ENCODE assay signal across 1 cellular context in the genomic region with DNA sequence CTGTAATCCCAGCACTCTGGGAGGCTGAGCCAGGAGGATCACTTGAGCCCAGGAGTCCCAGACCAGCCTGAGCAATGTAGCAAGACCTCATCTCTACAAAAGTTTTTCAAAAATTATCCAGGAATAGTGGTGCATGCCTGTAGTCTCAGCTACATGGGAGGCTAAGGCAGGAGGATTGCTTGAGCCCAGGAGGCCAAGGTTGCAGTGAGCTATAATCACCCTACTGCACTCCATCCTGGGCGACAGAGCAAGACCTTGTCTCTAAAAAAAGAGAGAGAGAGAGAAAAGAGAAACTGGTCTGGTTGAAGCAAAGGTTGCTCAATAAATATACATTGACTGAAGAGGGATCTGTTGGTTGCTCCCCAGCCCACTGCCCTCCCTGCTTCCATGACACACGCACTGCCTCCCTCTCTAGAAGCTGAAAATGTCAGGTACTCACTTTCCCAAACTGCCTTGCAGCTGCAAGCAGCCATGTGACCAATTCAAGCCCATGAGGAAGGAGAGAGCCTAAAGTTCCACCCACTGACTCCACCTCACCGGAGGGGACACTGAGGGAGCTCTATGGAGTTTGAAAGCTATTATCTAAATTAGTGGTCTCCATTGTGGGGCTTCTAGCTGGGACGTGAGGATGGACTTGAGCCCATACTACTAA.
TF ChIP-seq lines count a peak whose summit lies in the region.

No MANE protein-coding gene starts in this region.

TF ChIP-seq in HCT116, 20 proteins besides CTCF, POLR2A, EP300 and RAD21 (continued from another document):
- TF ChIP-seq, protein P1, sequence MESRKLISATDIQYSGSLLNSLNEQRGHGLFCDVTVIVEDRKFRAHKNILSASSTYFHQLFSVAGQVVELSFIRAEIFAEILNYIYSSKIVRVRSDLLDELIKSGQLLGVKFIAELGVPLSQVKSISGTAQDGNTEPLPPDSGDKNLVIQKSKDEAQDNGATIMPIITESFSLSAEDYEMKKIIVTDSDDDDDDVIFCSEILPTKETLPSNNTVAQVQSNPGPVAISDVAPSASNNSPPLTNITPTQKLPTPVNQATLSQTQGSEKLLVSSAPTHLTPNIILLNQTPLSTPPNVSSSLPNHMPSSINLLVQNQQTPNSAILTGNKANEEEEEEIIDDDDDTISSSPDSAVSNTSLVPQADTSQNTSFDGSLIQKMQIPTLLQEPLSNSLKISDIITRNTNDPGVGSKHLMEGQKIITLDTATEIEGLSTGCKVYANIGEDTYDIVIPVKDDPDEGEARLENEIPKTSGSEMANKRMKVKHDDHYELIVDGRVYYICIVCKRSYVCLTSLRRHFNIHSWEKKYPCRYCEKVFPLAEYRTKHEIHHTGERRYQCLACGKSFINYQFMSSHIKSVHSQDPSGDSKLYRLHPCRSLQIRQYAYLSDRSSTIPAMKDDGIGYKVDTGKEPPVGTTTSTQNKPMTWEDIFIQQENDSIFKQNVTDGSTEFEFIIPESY (IDR thresholded peaks at IDR 0.05; ENCODE audit: extremely low read depth, insufficient replicate concordance, low read length), result no peak
- TF ChIP-seq SRF (IDR thresholded peaks at IDR 0.05; ENCODE audit: low read depth), result no peak
- TF ChIP-seq EZH2phosphoT487 (IDR thresholded peaks at IDR 0.05; ENCODE audit: borderline replicate concordance), result no peak
- no peak for TF ChIP-seq YY1 (IDR thresholded peaks at IDR 0.05; ENCODE audit: extremely low read depth, insufficient replicate concordance, low read depth, low read length)
- TF ChIP-seq ZFX (IDR thresholded peaks at IDR 0.05), result no peak
- no peak for TF ChIP-seq SP1 (IDR thresholded peaks at IDR 0.05; ENCODE audit: low read depth)
- no peak for TF ChIP-seq EGR1 (IDR thresholded peaks at IDR 0.05; ENCODE audit: low read depth)
- TF ChIP-seq POLR2AphosphoS5 (IDR thresholded peaks at IDR 0.05; ENCODE audit: low read depth, low read length), result no peak
- no peak for TF ChIP-seq CEBPB (IDR thresholded peaks at IDR 0.05; ENCODE audit: low read depth)
- no peak for TF ChIP-seq TCF7L2 (IDR thresholded peaks at IDR 0.05; ENCODE audit: borderline replicate concordance, extremely low read depth, insufficient read depth, insufficient read length)
- TF ChIP-seq ELF1 (IDR thresholded peaks at IDR 0.05; ENCODE audit: borderline replicate concordance, low read depth), result no peak
- TF ChIP-seq FOSL1 (IDR thresholded peaks at IDR 0.05; ENCODE audit: low read depth), result no peak
- TF ChIP-seq CBX3 (IDR thresholded peaks at IDR 0.05; ENCODE audit: low read depth), result no peak
- TF ChIP-seq, protein P2, sequence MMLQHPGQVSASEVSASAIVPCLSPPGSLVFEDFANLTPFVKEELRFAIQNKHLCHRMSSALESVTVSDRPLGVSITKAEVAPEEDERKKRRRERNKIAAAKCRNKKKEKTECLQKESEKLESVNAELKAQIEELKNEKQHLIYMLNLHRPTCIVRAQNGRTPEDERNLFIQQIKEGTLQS (IDR thresholded peaks at IDR 0.05), result no peak
- TF ChIP-seq JUND (IDR thresholded peaks at IDR 0.05), result no peak
- TF ChIP-seq, protein P3, sequence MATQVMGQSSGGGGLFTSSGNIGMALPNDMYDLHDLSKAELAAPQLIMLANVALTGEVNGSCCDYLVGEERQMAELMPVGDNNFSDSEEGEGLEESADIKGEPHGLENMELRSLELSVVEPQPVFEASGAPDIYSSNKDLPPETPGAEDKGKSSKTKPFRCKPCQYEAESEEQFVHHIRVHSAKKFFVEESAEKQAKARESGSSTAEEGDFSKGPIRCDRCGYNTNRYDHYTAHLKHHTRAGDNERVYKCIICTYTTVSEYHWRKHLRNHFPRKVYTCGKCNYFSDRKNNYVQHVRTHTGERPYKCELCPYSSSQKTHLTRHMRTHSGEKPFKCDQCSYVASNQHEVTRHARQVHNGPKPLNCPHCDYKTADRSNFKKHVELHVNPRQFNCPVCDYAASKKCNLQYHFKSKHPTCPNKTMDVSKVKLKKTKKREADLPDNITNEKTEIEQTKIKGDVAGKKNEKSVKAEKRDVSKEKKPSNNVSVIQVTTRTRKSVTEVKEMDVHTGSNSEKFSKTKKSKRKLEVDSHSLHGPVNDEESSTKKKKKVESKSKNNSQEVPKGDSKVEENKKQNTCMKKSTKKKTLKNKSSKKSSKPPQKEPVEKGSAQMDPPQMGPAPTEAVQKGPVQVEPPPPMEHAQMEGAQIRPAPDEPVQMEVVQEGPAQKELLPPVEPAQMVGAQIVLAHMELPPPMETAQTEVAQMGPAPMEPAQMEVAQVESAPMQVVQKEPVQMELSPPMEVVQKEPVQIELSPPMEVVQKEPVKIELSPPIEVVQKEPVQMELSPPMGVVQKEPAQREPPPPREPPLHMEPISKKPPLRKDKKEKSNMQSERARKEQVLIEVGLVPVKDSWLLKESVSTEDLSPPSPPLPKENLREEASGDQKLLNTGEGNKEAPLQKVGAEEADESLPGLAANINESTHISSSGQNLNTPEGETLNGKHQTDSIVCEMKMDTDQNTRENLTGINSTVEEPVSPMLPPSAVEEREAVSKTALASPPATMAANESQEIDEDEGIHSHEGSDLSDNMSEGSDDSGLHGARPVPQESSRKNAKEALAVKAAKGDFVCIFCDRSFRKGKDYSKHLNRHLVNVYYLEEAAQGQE (IDR thresholded peaks at IDR 0.05; ENCODE audit: low read depth), result no peak
